ENCODE assay signal across 9 cellular contexts in the genomic region with DNA sequence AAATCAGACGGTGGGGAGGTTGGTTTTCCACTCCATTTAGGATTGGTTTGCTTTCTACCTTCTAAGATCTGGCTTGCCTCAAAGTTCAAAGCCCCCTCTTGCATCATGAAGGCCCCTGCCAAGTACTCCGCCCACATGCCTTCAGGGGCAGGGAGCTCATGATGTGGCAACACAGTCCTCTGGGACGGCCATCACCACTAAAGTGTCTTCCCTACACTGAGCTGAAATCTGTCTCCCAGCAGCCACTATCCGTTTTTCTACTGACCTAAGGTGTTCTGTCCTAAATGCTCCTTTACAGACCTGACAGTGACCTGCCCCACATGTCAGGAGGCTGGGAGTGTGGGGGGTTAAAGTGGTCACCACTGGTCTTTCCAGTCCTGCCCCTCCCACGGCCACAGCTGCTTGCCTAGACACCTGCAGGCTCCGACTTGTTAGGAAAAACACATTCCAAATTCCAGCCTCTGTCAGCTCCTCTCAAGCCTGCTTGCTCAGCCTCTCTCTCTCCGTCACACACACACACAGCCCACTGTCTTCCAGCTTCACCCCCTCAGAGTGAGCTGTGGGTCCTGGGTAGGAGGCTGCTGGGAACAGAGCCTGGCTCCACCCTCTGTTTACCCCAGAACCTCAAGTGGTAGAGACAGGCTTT. TPM values are rescaled to one million over a fixed set of nuclear protein-coding genes. Genes with fewer than 3 reads are reported as not detected.
A peak's percentile ranks its signal among the peaks of the same experiment; 100 is the strongest.
DNase-seq lines count a peak whose midpoint lies in the region; ATAC-seq and TF ChIP-seq lines count a peak whose summit lies in the region.
"Had no signal": no experiment of that assay in that cellular context is flagged by ENCODE, and none has a peak within 500 bp of the region (broad histone marks: within the 10 kb centered on the region; RNA-seq: fewer than 3 reads in every experiment).

No MANE protein-coding gene starts in this region.

- no peak overlapping the region for H2AFZ ChIP-seq in mammary epithelial cell (ENCODE audit: low read depth, low read length)

- dilution Hi-C loops in mammary epithelial cell (cut with HindIII; ENCODE audit: low sequenced_read_pairs): no loop called here

- H3K9ac ChIP-seq in mammary epithelial cell (ENCODE audit: insufficient read depth, low read length): peak overlapping the region; percentile 39

- no peak for TF ChIP-seq POLR2A in uterus (IDR thresholded peaks at IDR 0.05)

- no peak overlapping the region for H3K4me3 ChIP-seq in cardiac muscle cell
- H3K4me3 ChIP-seq in mammary epithelial cell (replicated peaks in 1 of 3; ENCODE audit: insufficient read depth in 1 of 3, low read depth in 2 of 3, low read length in 3 of 3): no peak overlapping the region
- no peak overlapping the region for H3K4me3 ChIP-seq in uterus

- ATAC-seq in Right ventricle myocardium inferior (no peak), HG03045 (IDR thresholded peaks at IDR 0.05; ENCODE audit: unreplicated experiment) (no peak)

- no peaks in the 10 kb centered on the region for H3K9me3 ChIP-seq in cardiac muscle cell (ENCODE audit: low read depth)
- no peaks in the 10 kb centered on the region for H3K9me3 ChIP-seq in mammary epithelial cell (replicated peaks; ENCODE audit: insufficient read depth, low read length)
- no peaks in the 10 kb centered on the region for H3K9me3 ChIP-seq in uterus

- no peaks in the 10 kb centered on the region for H3K36me3 ChIP-seq in cardiac muscle cell
- no peaks in the 10 kb centered on the region for H3K36me3 ChIP-seq in mammary epithelial cell (ENCODE audit: insufficient read depth, low read length)
- no peaks in the 10 kb centered on the region for H3K36me3 ChIP-seq in uterus

- H4K20me1 ChIP-seq in mammary epithelial cell (ENCODE audit: insufficient read depth, low read length): no peaks in the 10 kb centered on the region

- intact Hi-C loops in Right ventricle myocardium inferior (cut with DNase I): no loop called here
- intact Hi-C loops in mammary epithelial cell (cut with micrococcal nuclease): no loop called here
- intact Hi-C loops in uterus (cut with DNase I; ENCODE audit: low total_unique reads): no loop called here

- H3K4me1 ChIP-seq in cardiac muscle cell (ENCODE audit: low read depth) (peaks cover 56% of the 10 kb centered on the region), mammary epithelial cell (ENCODE audit: insufficient read depth, low read length) (peaks cover 71% of the 10 kb centered on the region), uterus (peaks cover 15 to 31% of the 10 kb centered on the region in 2 donors)

- peaks cover 84% of the 10 kb centered on the region for H3K79me2 ChIP-seq in mammary epithelial cell (ENCODE audit: insufficient read depth, low read length)

- H3K27ac ChIP-seq in cardiac muscle cell (peak overlapping the region; percentile 54), mammary epithelial cell (ENCODE audit: insufficient read depth, low read depth, low read length) (peak overlapping the region; percentile 82), uterus (peak overlapping the region; percentile 72 to 74)

- TF ChIP-seq CTCF in cardiac muscle cell (IDR thresholded peaks at IDR 0.05; ENCODE audit: low read depth, low read length) (no peak), mammary epithelial cell (conservative IDR thresholded peaks at IDR 0.05 in 1 of 2, IDR thresholded peaks at IDR 0.05 in 1 of 2; ENCODE audit: extremely low read depth in 1 of 2, insufficient read depth in 1 of 2, low read depth in 1 of 2, low read length in 2 of 2) (no peak), uterus (IDR thresholded peaks at IDR 0.05) (no peak)

- H3K27me3 ChIP-seq in cardiac muscle cell: no peaks in the 10 kb centered on the region
- no peaks in the 10 kb centered on the region for H3K27me3 ChIP-seq in mammary epithelial cell (ENCODE audit: insufficient read depth, low read length)
- H3K27me3 ChIP-seq in uterus: no peaks in the 10 kb centered on the region

- peak overlapping the region; percentile 67 for H3K4me2 ChIP-seq in mammary epithelial cell (ENCODE audit: insufficient read depth, low read depth, low read length)

- CTCF ChIA-PET in mammary epithelial cell (lab: Charles Lee; ENCODE audit: low non-redundant PET): interaction anchor here (0.5 to 0.9 kb wide), 4 partner anchors 24 to 110 kb away, joined by 3 to 6 read pairs (median 4); no protein-coding TSS in a partner anchor

- DNase-seq in cardiac muscle cell (ENCODE audit: low read depth in 1 of 2, low spot score in 1 of 2) (peak; percentile 56 to 75), Right ventricle myocardium inferior (ENCODE audit: missing footprints) (no peak), mammary epithelial cell (peak; percentile 94), medulla oblongata (ENCODE audit: extremely low spot score) (peak; percentile 65), uterus (peak; percentile 81 to 82), T-helper 1 cell (no peak)
- no peak for DNase-seq in activated CD8-positive, alpha-beta memory T cell treated with anti-CD3 and anti-CD28 coated beads, Interleukin-2, amount 50 U/mL, for 48 hours
- DNase-seq: CD4-positive, alpha-beta T cell had no signal

- in situ Hi-C loops in mammary epithelial cell (cut with MboI; ENCODE audit: low sequenced_read_pairs in 2 of 2): no loop called here

- BruUV-seq in mammary epithelial cell (replicated peaks; lab: Mats Ljungman, UMichigan): no TSS peak

- WGBS in mammary epithelial cell (ENCODE audit: low coverage, missing lambda C conversion rate): 6% methylated on average over 6 of the region's 7 CpGs

RNA-seq across cellular contexts. Expression of gene SHB, which starts 44.9 kb away (rescaled TPM):
- 36.0 and 46.9 TPM in 2 replicates for total RNA-seq in cardiac muscle cell
- 28.2 and 32.4 TPM in 2 replicates for polyA plus RNA-seq in cardiac muscle cell
- total RNA-seq in Right ventricle myocardium inferior: 14.7 TPM
- total RNA-seq in mammary epithelial cell: 10 to 100 TPM; 30.5 to 31.5 TPM
- 14.9 TPM for polyA plus RNA-seq in mammary epithelial cell
- 16.7 TPM for polyA minus RNA-seq in mammary epithelial cell
- 10 to 100 TPM in 1 of 4 donors, 1 to 10 TPM in 3; 3.5 to 19.6 (median 7.3) TPM for total RNA-seq in uterus

Comparison
In these comparisons a context has a peak if more than half of its experiments do, and no peak if none do; other contexts are left out.
1. DNase-seq: peak in cardiac muscle cell (2 of 2), mammary epithelial cell (single experiment), medulla oblongata (single experiment) and uterus (2 of 2); none in Right ventricle myocardium inferior (single experiment), T-helper 1 cell (0 of 5) and activated CD8-positive, alpha-beta memory T cell treated with anti-CD3 and anti-CD28 coated beads, Interleukin-2, amount 50 U/mL, for 48 hours (single experiment).
2. Peak in every context shown above with its lines, with median percentiles within 50 percentile points of each other: H3K27ac ChIP-seq.